20 cellular contexts compared by ENCODE assay signal in genomic region chr17:76307299-76307965, GRCh38.
"Had no signal": no experiment of that assay in that cellular context is flagged by ENCODE, and none has a peak within 500 bp of the region (broad histone marks: within the 10 kb centered on the region; RNA-seq: fewer than 3 reads in every experiment).

No MANE protein-coding gene starts in this region.

- FAIRE-seq: astrocyte, bronchial epithelial cell had no signal

- H3K27ac Mint-ChIP-seq: activated naive CD8-positive, alpha-beta T cell; activated T-cell treated with anti-CD3 and anti-CD28 coated beads, Interleukin-2, amount 50 U/mL, for 24 hours; nephron progenitor cell had no signal

- H3K4me1 ChIP-seq: adrenal gland, thyroid gland had no signal

- ATAC-seq: activated T-helper 17 cell treated with anti-CD3 and anti-CD28 coated beads, Interleukin-2, amount 50 U/mL, for 72 hours; mucosa of descending colon had no signal

- H3K9me3 ChIP-seq: adrenal gland, heart right ventricle, mucosa of descending colon, thyroid gland had no signal

- H3K9me3 Mint-ChIP-seq: activated T-cell treated with anti-CD3 and anti-CD28 coated beads, Interleukin-2, amount 50 U/mL, for 24 hours; activated T-helper 17 cell treated with anti-CD3 and anti-CD28 coated beads, Interleukin-2, amount 50 U/mL, for 72 hours; nephron progenitor cell had no signal

- DNase-seq: activated CD4-positive, alpha-beta T cell treated with anti-CD3 and anti-CD28 coated beads for 1 hour; activated naive CD4-positive, alpha-beta T cell; activated T-cell treated with anti-CD3 and anti-CD28 coated beads, Interleukin-2, amount 50 U/mL, for 24 hours; adrenal gland; cortex of kidney; heart right ventricle; islet precursor cell; left cardiac atrium; mesendoderm; mucosa of descending colon; nephron progenitor cell; stimulated activated CD4-positive, alpha-beta T cell treated with anti-CD3 and anti-CD28 coated beads, Interleukin-4, amount 100 ng/mL, for 1 hour; stimulated activated naive CD4-positive, alpha-beta T cell; T-helper 9 cell; thyroid gland had no signal

- H3K27me3 Mint-ChIP-seq: activated naive CD8-positive, alpha-beta T cell; activated T-cell treated with anti-CD3 and anti-CD28 coated beads, Interleukin-2, amount 50 U/mL, for 24 hours; activated T-helper 17 cell treated with anti-CD3 and anti-CD28 coated beads, Interleukin-2, amount 50 U/mL, for 72 hours had no signal

- H3K27ac ChIP-seq: adrenal gland, epithelial cell of prostate, heart right ventricle, thyroid gland had no signal

- H3K4me3 ChIP-seq: adrenal gland, heart right ventricle, mucosa of descending colon, thyroid gland had no signal

- H3K4me1 Mint-ChIP-seq: activated T-helper 17 cell treated with anti-CD3 and anti-CD28 coated beads, Interleukin-2, amount 50 U/mL, for 72 hours had no signal

- H3K27me3 ChIP-seq: adrenal gland, heart right ventricle, thyroid gland had no signal

- H3K4me3 Mint-ChIP-seq: activated naive CD8-positive, alpha-beta T cell; activated T-cell treated with anti-CD3 and anti-CD28 coated beads, Interleukin-2, amount 50 U/mL, for 24 hours; activated T-helper 17 cell treated with anti-CD3 and anti-CD28 coated beads, Interleukin-2, amount 50 U/mL, for 72 hours; nephron progenitor cell had no signal
